27 cellular contexts compared by ENCODE assay signal in genomic region chr15:25687276-25687675, GRCh38.
"Had no signal": no experiment of that assay in that cellular context is flagged by ENCODE, and none has a peak within 500 bp of the region (broad histone marks: within the 10 kb centered on the region; RNA-seq: fewer than 3 reads in every experiment).

No MANE protein-coding gene starts in this region.

- H3K4me1 ChIP-seq: parathyroid adenoma, right lobe of liver, thyroid gland had no signal

- H3K36me3 ChIP-seq: neutrophil, ovary, right lobe of liver, thyroid gland, tibial nerve, vagina had no signal

- H3K9me3 ChIP-seq: neutrophil, ovary, psoas muscle, right lobe of liver, sigmoid colon, stomach, thoracic aorta, thyroid gland, tibial nerve, vagina had no signal

- H3K27ac ChIP-seq: neutrophil, ovary, parathyroid adenoma, psoas muscle, right lobe of liver, sigmoid colon, stomach, thyroid gland, tibial nerve, vagina had no signal

- H3K27me3 Mint-ChIP-seq: naive thymus-derived CD8-positive, alpha-beta T cell; natural killer cell treated with Interleukin-12 subunit alpha and Interleukin-12 subunit beta and Interleukin-15 and Interleukin-18, amount 100 ng/mL, for 72 hours; progenitor cell of endocrine pancreas; stimulated activated naive CD8-positive, alpha-beta T cell treated with anti-CD3 and anti-CD28 coated beads, Interleukin-15, Interleukin-2, amounts not matched to agents 100 ng/mL and 50 ng/mL, for 24 hours had no signal

- H3K27me3 ChIP-seq: neutrophil, ovary, right lobe of liver, sigmoid colon, stomach, thyroid gland, tibial nerve, vagina had no signal

- H3K9ac ChIP-seq: parathyroid adenoma had no signal

- H3K9me3 Mint-ChIP-seq: natural killer cell treated with Interleukin-12 subunit alpha and Interleukin-12 subunit beta and Interleukin-15 and Interleukin-18, amount 100 ng/mL, for 72 hours; neural crest cell; stimulated activated naive CD8-positive, alpha-beta T cell treated with anti-CD3 and anti-CD28 coated beads, Interleukin-15, Interleukin-2, amounts not matched to agents 100 ng/mL and 50 ng/mL, for 24 hours; type B pancreatic cell had no signal

- H3K4me1 Mint-ChIP-seq: stimulated activated effector memory CD8-positive, alpha-beta T cell treated with anti-CD3 and anti-CD28 coated beads, Interleukin-12 subunit alpha, Interleukin-12 subunit beta, amount 100 ng/mL, for 72 hours; stimulated activated naive B cell treated with anti-CD40 and anti-IgM and Interleukin-4, amounts not matched to agents 10 μg/mL and 1 μg/mL and 100 μg/mL, for 72 hours had no signal

- H2AFZ ChIP-seq: parathyroid adenoma had no signal

- H3K4me3 ChIP-seq: ovary, psoas muscle, right lobe of liver, sigmoid colon, stomach, thoracic aorta, thyroid gland, tibial nerve, vagina had no signal

- H3K36me3 Mint-ChIP-seq: type B pancreatic cell had no signal

- H3K79me2 ChIP-seq: parathyroid adenoma had no signal

- H3K27ac Mint-ChIP-seq: naive thymus-derived CD8-positive, alpha-beta T cell; natural killer cell treated with Interleukin-12 subunit alpha and Interleukin-12 subunit beta and Interleukin-15 and Interleukin-18, amount 100 ng/mL, for 72 hours; nephron progenitor cell; progenitor cell of endocrine pancreas; stimulated activated effector memory CD8-positive, alpha-beta T cell treated with anti-CD3 and anti-CD28 coated beads, Interleukin-12 subunit alpha, Interleukin-12 subunit beta, amount 100 ng/mL, for 72 hours; stimulated activated naive B cell treated with anti-CD40 and anti-IgM and Interleukin-4, amounts not matched to agents 10 μg/mL and 1 μg/mL and 100 μg/mL, for 72 hours; stimulated activated naive CD8-positive, alpha-beta T cell treated with anti-CD3 and anti-CD28 coated beads, Interleukin-15, Interleukin-2, amounts not matched to agents 100 ng/mL and 50 ng/mL, for 24 hours; type B pancreatic cell had no signal

- H3K4me3 Mint-ChIP-seq: naive thymus-derived CD8-positive, alpha-beta T cell; natural killer cell treated with Interleukin-12 subunit alpha and Interleukin-12 subunit beta and Interleukin-15 and Interleukin-18, amount 100 ng/mL, for 72 hours; nephron progenitor cell; neural crest cell; stimulated activated effector memory CD8-positive, alpha-beta T cell treated with anti-CD3 and anti-CD28 coated beads, Interleukin-12 subunit alpha, Interleukin-12 subunit beta, amount 100 ng/mL, for 72 hours; stimulated activated naive B cell treated with anti-CD40 and anti-IgM and Interleukin-4, amounts not matched to agents 10 μg/mL and 1 μg/mL and 100 μg/mL, for 72 hours; stimulated activated naive CD8-positive, alpha-beta T cell treated with anti-CD3 and anti-CD28 coated beads, Interleukin-15, Interleukin-2, amounts not matched to agents 100 ng/mL and 50 ng/mL, for 24 hours; type B pancreatic cell had no signal

- DNase-seq: naive thymus-derived CD8-positive, alpha-beta T cell; nephron progenitor cell; occipital lobe; ovary; psoas muscle; right lobe of liver; sigmoid colon; small intestine; stimulated activated CD4-positive, alpha-beta T cell treated with anti-CD3 and anti-CD28 coated beads, Interleukin-15, amount 100 ng/mL, for 24 hours; stimulated activated CD4-positive, alpha-beta T cell treated with anti-CD3 and anti-CD28 coated beads, Interleukin-2, amount 100 ng/mL, for 24 hours; stimulated activated CD4-positive, alpha-beta T cell treated with anti-CD3 and anti-CD28 coated beads, Interleukin-2, amount 100 ng/mL, for 48 hours; stimulated activated CD4-positive, alpha-beta T cell treated with anti-CD3 and anti-CD28 coated beads, Interleukin-4, amount 100 ng/mL, for 24 hours; stimulated activated naive B cell treated with anti-CD40 and anti-IgM and Interleukin-4, amounts not matched to agents 10 μg/mL and 1 μg/mL and 100 μg/mL, for 72 hours; stimulated activated naive CD4-positive, alpha-beta T cell treated with Interleukin-2 at 50 U/mL for 16 hours; stomach; thyroid gland had no signal
